10 cellular contexts compared by ENCODE assay signal in the genomic region with DNA sequence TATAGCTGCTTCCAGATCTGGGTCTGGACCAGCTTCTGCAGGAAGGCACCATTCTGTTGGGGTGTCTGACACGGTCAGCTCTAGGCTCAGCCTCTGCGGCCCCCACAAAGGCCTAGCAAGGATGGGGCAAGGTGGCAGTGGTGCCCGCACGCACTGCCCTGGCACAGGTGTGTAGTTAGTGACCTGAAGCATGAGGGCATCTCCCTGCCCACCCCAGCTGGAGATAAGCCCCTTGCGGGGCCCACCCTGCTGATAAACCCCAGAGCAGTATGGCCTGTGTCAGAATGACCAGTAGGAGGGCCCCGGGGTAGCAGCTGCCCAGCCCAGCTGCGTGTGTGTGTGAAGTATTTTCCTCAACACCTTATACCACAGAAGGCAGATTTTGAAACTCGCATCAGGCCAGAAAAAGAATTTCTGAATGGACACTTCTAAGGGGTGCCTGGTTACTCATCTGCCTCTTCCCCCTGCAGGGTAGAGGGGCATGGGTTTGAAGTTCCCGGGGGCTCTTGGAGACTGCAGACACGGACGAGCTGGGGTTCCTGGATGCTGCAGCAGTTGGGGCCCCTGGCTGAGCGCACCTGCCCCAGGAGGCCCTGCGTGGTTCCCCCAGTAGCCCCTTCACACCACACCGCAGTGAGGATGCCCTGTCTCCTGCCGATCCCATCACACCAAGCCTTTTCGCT. TPM values are rescaled to one million over a fixed set of nuclear protein-coding genes. Genes with fewer than 3 reads are reported as not detected.
DNase-seq lines count a peak whose midpoint lies in the region; ATAC-seq and TF ChIP-seq lines count a peak whose summit lies in the region.
"Had no signal": no experiment of that assay in that cellular context is flagged by ENCODE, and none has a peak within 500 bp of the region (broad histone marks: within the 10 kb centered on the region; RNA-seq: fewer than 3 reads in every experiment).

No MANE protein-coding gene starts in this region.

- TF ChIP-seq EP300 in tibial nerve (IDR thresholded peaks at IDR 0.05) (no peak), suprapubic skin (IDR thresholded peaks at IDR 0.05) (no peak)

- peak overlapping the region; percentile 99 for H3K27ac ChIP-seq in left ventricle myocardium inferior (replicated peaks)
- peak overlapping the region in 3 of 4 donors; percentile 73 to 99 (median 88) for H3K27ac ChIP-seq in tibial nerve
- H3K27ac ChIP-seq in suprapubic skin = no peak overlapping the region

- peaks cover 52% of the 10 kb centered on the region for H3K36me3 Mint-ChIP-seq in activated CD4-positive, alpha-beta memory T cell treated with anti-CD3 and anti-CD28 coated beads for 36 hours

- DNase-seq in left ventricle myocardium inferior (no peak), left ventricle myocardium superior (no peak), iris pigment epithelial cell (ENCODE audit: low read depth) (peak; percentile 24), tibial nerve (ENCODE audit: low spot score in 2 of 2) (no peak), RKO (ENCODE audit: low spot score) (no peak), NCI-H2081 (lab: John Stamatoyannopoulos, UW) (no peak), suprapubic skin (ENCODE audit: low spot score in 2 of 2) (no peak)
- no peak for DNase-seq in activated CD4-positive, alpha-beta memory T cell treated with anti-CD3 and anti-CD28 coated beads for 36 hours
- DNase-seq: central memory CD4-positive, alpha-beta T cell had no signal

- no peaks in the 10 kb centered on the region for H3K27me3 Mint-ChIP-seq in activated CD4-positive, alpha-beta memory T cell treated with anti-CD3 and anti-CD28 coated beads for 36 hours

- H3K4me3 ChIP-seq in left ventricle myocardium inferior (no peak overlapping the region), tibial nerve (no peak overlapping the region), suprapubic skin (no peak overlapping the region)

- H3K9me3 ChIP-seq in left ventricle myocardium inferior (replicated peaks) = no peaks in the 10 kb centered on the region
- no peaks in the 10 kb centered on the region for H3K9me3 ChIP-seq in tibial nerve
- no peaks in the 10 kb centered on the region for H3K9me3 ChIP-seq in suprapubic skin

- CTCF ChIA-PET in activated CD4-positive, alpha-beta memory T cell treated with anti-CD3 and anti-CD28 coated beads for 36 hours (lab: Charles Lee) = no interaction called here

- H3K27me3 ChIP-seq in left ventricle myocardium inferior (ENCODE audit: low read depth) (no peaks in the 10 kb centered on the region), tibial nerve (no peaks in the 10 kb centered on the region), suprapubic skin (no peaks in the 10 kb centered on the region)

- intact Hi-C loops in left ventricle myocardium inferior (cut with micrococcal nuclease) (no loop called here), left ventricle myocardium superior (cut with micrococcal nuclease) (no loop called here)
- intact Hi-C loops in activated CD4-positive, alpha-beta memory T cell treated with anti-CD3 and anti-CD28 coated beads for 36 hours (cut with micrococcal nuclease) = no loop called here

- ATAC-seq in left ventricle myocardium superior = no peak

- H3K4me1 ChIP-seq in left ventricle myocardium inferior (peaks cover 81% of the 10 kb centered on the region), tibial nerve (peaks cover 0 to 76% (median 37%) of the 10 kb centered on the region in 4 donors), suprapubic skin (peaks cover 74% of the 10 kb centered on the region)

- H3K36me3 ChIP-seq in left ventricle myocardium inferior (peaks cover 31% of the 10 kb centered on the region), tibial nerve (peaks cover 0 to 65% (median 17%) of the 10 kb centered on the region in 3 donors), suprapubic skin (peaks cover 22% of the 10 kb centered on the region)

- peaks cover 43% of the 10 kb centered on the region for H3K4me1 Mint-ChIP-seq in activated CD4-positive, alpha-beta memory T cell treated with anti-CD3 and anti-CD28 coated beads for 36 hours (ENCODE audit: low read depth)

- WGBS in tibial nerve, 2 donors = 75 to 76% methylated on average over 12 to 16 of the region's 16 CpGs
- 72% methylated on average over 6 of the region's 16 CpGs for WGBS in suprapubic skin

- peak overlapping the region; percentile 42 for H3K4me3 Mint-ChIP-seq in activated CD4-positive, alpha-beta memory T cell treated with anti-CD3 and anti-CD28 coated beads for 36 hours

- no peak for TF ChIP-seq POLR2A in tibial nerve (IDR thresholded peaks at IDR 0.05)
- no peak for TF ChIP-seq POLR2A in suprapubic skin (IDR thresholded peaks at IDR 0.05)

- POLR2A ChIA-PET in activated CD4-positive, alpha-beta memory T cell treated with anti-CD3 and anti-CD28 coated beads for 36 hours (lab: Charles Lee) = interaction anchor here (1.0 to 1.6 kb wide), 3 partner anchors 20 to 45 kb away, joined by 3 to 4 read pairs (median 3); a partner anchor contains a TSS

- H3K9me3 Mint-ChIP-seq in activated CD4-positive, alpha-beta memory T cell treated with anti-CD3 and anti-CD28 coated beads for 36 hours = no peaks in the 10 kb centered on the region

- TF ChIP-seq CTCF in left ventricle myocardium inferior (IDR thresholded peaks at IDR 0.05; ENCODE audit: borderline replicate concordance) (no peak), tibial nerve (IDR thresholded peaks at IDR 0.05) (no peak), suprapubic skin (IDR thresholded peaks at IDR 0.05) (no peak)

- peak overlapping the region; percentile 69 for H3K27ac Mint-ChIP-seq in activated CD4-positive, alpha-beta memory T cell treated with anti-CD3 and anti-CD28 coated beads for 36 hours

RNA-seq across cellular contexts. Expression of a gene that starts 4.6 kb away (rescaled TPM):
- total RNA-seq in left ventricle myocardium inferior (95.1 TPM), left ventricle myocardium superior (114 TPM), tibial nerve (100 to 1,000 TPM; 190 to 484 (median 237) TPM), suprapubic skin (100 to 1,000 TPM; 157 to 202 (median 180) TPM)
- total RNA-seq in activated CD4-positive, alpha-beta memory T cell treated with anti-CD3 and anti-CD28 coated beads for 36 hours = 100 to 1,000 TPM; 526 to 531 TPM

RNA-seq across cellular contexts. Expression of a gene that starts 6.2 kb away (rescaled TPM):
- total RNA-seq in left ventricle myocardium inferior (267 TPM), left ventricle myocardium superior (362 TPM), tibial nerve (100 to 1,000 TPM; 385 to 594 (median 472) TPM), suprapubic skin (1,000 to 10,000 TPM in 1 of 4 donors, 100 to 1,000 TPM in 3; 521 to 1,041 (median 898) TPM)
- 100 to 1,000 TPM; 358 to 367 TPM for total RNA-seq in activated CD4-positive, alpha-beta memory T cell treated with anti-CD3 and anti-CD28 coated beads for 36 hours

RNA-seq across cellular contexts. Expression of a gene that starts 24.8 kb away (rescaled TPM):
- 32.1 TPM for total RNA-seq in left ventricle myocardium inferior
- 32.0 TPM for total RNA-seq in left ventricle myocardium superior
- total RNA-seq in activated CD4-positive, alpha-beta memory T cell treated with anti-CD3 and anti-CD28 coated beads for 36 hours = 100 to 1,000 TPM; 208 to 210 TPM
- total RNA-seq in tibial nerve = 10 to 100 TPM; 44.5 to 67.2 (median 63.5) TPM
- 100 to 1,000 TPM in 2 of 4 donors, 10 to 100 TPM in 2; 43.0 to 110 (median 96.3) TPM for total RNA-seq in suprapubic skin

RNA-seq across cellular contexts. Expression of a gene that starts 24.9 kb away (rescaled TPM):
- total RNA-seq in left ventricle myocardium inferior = 161 TPM
- 173 TPM for total RNA-seq in left ventricle myocardium superior
- 100 to 1,000 TPM; 172 to 173 TPM for total RNA-seq in activated CD4-positive, alpha-beta memory T cell treated with anti-CD3 and anti-CD28 coated beads for 36 hours
- total RNA-seq in tibial nerve = 100 to 1,000 TPM in 3 of 4 donors, 10 to 100 TPM in 1; 95.4 to 116 (median 106) TPM
- total RNA-seq in suprapubic skin = 100 to 1,000 TPM in 3 of 4 donors, 10 to 100 TPM in 1; 73.7 to 135 (median 121) TPM

RNA-seq across cellular contexts. Expression of a gene that starts 31.7 kb away (rescaled TPM):
- total RNA-seq in left ventricle myocardium inferior = 0.25 TPM
- 0.67 TPM for total RNA-seq in left ventricle myocardium superior
- not detected for total RNA-seq in activated CD4-positive, alpha-beta memory T cell treated with anti-CD3 and anti-CD28 coated beads for 36 hours
- total RNA-seq in tibial nerve = 1 to 10 TPM in 1 of 4 donors, not detected in 3; 2.6 TPM
- 1 to 10 TPM in 1 of 4 donors, not detected in 3; 1.3 TPM for total RNA-seq in suprapubic skin
- total RNA-seq: NCI-H460 had no signal
